Comparison of ENCODE assay signal across 8 cellular contexts in genomic region chr5:135135530-135136201, GRCh38.
DNase-seq lines count a peak whose midpoint lies in the region; ATAC-seq, FAIRE-seq and TF ChIP-seq lines count a peak whose summit lies in the region.

No MANE protein-coding gene starts in this region.

- H3K4me3 ChIP-seq in A549 (no peak overlapping the region), testis (no peak overlapping the region)

- H3K27ac ChIP-seq in A549 (peak overlapping the region; percentile 52 to 84), testis (no peak overlapping the region)

- TF ChIP-seq CTCF in A549 (IDR thresholded peaks at IDR 0.05) (no peak), testis (IDR thresholded peaks at IDR 0.05) (no peak)

- TF ChIP-seq RAD21 in A549 (conservative IDR thresholded peaks at IDR 0.05 in 1 of 2, IDR thresholded peaks at IDR 0.05 in 1 of 2), result no peak

- peak in 1 of 2 experiments; percentile 56; a peak in 2 of 5 replicates for TF ChIP-seq EP300 in A549 (IDR thresholded peaks at IDR 0.05)

- peak in 1 of 2 experiments; percentile 70 for DNase-seq in A549 (ENCODE audit: low read depth in 1 of 2, low spot score in 1 of 2)
- DNase-seq in HT1080 (ENCODE audit: low read depth), result peak; percentile 58
- DNase-seq in SW480 (ENCODE audit: low spot score), result peak; percentile 53
- peak; percentile 59 for DNase-seq in left ventricle myocardium superior
- no peak for DNase-seq in activated T-cell treated with anti-CD3 and anti-CD28 coated beads, Interleukin-2, amount 50 U/mL, for 48 hours
- no peak for DNase-seq in testis
- no peak for DNase-seq in NCI-H1436 treated with DMSO at 0.1 percent for 48 hours (lab: John Stamatoyannopoulos, UW)
- no peak for DNase-seq in HuH-7 (ENCODE audit: low spot score)

- FAIRE-seq in A549 (lab: Jason Lieb, UNC), result no peak

- intact Hi-C loops in left ventricle myocardium superior (cut with micrococcal nuclease), result no loop called here
- intact Hi-C loops in testis (cut with DNase I; ENCODE audit: low total_unique reads), result no loop called here

- H3K4me1 ChIP-seq in A549 (peaks cover 61% of the 10 kb centered on the region), testis (no peaks in the 10 kb centered on the region)

- no peaks in the 10 kb centered on the region for H3K27me3 ChIP-seq in testis

- ATAC-seq in A549 (no peak), left ventricle myocardium superior (peak; percentile 41)

- WGBS in A549 (ENCODE audit: missing lambda C conversion rate), result 46% methylated on average over 12 of the region's 12 CpGs
- WGBS in testis, 2 donors, result 86 to 88% methylated on average over 9 to 12 of the region's 12 CpGs

- peak overlapping the region; percentile 52 for H3K4me2 ChIP-seq in A549

- TF ChIP-seq POLR2A in A549 (IDR thresholded peaks at IDR 0.05; ENCODE audit: low read length) (no peak), testis (IDR thresholded peaks at IDR 0.05) (no peak)

- CTCF ChIA-PET in A549 (lab: Yijun Ruan, JAX), result interaction anchor here (1.0 kb wide), 1 partner anchor 56 kb away, joined by 4 read pairs; no protein-coding TSS in a partner anchor

- POLR2A ChIA-PET in A549 (lab: Yijun Ruan, JAX), result no interaction called here

- H3K9me3 ChIP-seq in A549 (no peaks in the 10 kb centered on the region), testis (no peaks in the 10 kb centered on the region)

- H3K36me3 ChIP-seq in testis (ENCODE audit: low read depth, missing control alignments), result no peaks in the 10 kb centered on the region

TF ChIP-seq in A549, 52 proteins besides CTCF, POLR2A, EP300 and RAD21:
- TF ChIP-seq GATA3 (IDR thresholded peaks at IDR 0.05; ENCODE audit: borderline replicate concordance) (0 out of 2 replicates have a peak, but pooled peaks have one; percentile 21), FOSB (CRISPR knock-in tag; IDR thresholded peaks at IDR 0.05) (no peak)

Comparison
In these comparisons a context has a peak if more than half of its experiments do, and no peak if none do; other contexts are left out.
1. DNase-seq: peak in HT1080 (single experiment), SW480 (single experiment) and left ventricle myocardium superior (single experiment); none in activated T-cell treated with anti-CD3 and anti-CD28 coated beads, Interleukin-2, amount 50 U/mL, for 48 hours (0 of 2), testis (single experiment), NCI-H1436 treated with DMSO at 0.1 percent for 48 hours (single experiment) and HuH-7 (single experiment).
2. H3K27ac ChIP-seq: peak in A549 (2 of 2); none in testis (0 of 2).